Comparison of ENCODE assay signal across 1 cellular context in the genomic region with DNA sequence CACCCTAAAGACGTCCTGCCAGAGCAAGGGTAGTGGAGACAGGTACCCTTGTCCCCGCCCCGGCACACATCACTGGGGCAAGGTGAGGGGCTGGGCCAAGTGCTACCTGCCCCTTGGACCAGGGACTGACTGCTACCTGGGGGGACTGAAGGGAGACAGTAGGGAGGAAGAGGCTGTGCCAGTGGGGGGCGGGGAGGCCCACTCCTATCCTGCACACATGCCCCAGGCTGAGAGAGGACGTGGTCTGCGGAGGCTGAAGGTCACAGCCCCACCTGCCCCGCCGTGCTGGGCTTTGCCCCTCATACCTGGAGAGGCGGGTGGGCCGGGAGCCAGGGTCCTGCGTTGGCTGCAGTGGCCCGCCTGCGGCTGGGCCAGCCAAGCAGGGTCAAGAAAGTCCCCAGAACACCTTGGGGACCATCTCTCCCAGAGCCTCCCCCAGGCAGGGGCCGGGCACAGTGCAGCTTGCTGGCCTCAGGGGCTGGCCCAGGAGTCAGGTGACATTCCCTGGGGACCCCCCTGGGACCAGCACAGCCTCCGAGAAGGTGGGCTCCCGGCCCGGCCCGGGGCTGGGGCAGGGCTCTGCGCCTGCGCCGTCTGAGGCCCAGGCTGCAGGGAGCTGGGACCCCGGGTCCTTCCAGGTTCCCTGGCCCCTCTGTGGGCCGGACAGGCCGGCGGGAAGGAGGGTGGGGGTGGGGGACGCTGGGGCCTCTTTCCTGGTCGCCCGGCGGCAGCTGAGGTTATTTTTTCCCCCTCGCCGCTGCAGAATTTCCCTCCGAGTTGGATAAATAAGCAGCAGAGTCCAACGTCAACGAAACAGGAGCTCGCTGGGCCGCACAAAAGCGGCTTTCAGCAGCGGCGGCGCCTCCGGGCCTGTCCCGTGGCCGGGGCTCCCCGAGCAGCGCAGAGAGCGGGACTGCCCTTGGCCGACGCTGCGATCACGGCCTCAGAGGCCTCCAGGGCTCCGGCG.
A peak's percentile ranks its signal among the peaks of the same experiment; 100 is the strongest.
TF ChIP-seq lines count a peak whose summit lies in the region.

No MANE protein-coding gene starts in this region.

TF ChIP-seq in HepG2, 621 proteins besides CTCF, POLR2A, EP300 and RAD21 (continued from another document and continues in another):
- TF ChIP-seq, protein P1, sequence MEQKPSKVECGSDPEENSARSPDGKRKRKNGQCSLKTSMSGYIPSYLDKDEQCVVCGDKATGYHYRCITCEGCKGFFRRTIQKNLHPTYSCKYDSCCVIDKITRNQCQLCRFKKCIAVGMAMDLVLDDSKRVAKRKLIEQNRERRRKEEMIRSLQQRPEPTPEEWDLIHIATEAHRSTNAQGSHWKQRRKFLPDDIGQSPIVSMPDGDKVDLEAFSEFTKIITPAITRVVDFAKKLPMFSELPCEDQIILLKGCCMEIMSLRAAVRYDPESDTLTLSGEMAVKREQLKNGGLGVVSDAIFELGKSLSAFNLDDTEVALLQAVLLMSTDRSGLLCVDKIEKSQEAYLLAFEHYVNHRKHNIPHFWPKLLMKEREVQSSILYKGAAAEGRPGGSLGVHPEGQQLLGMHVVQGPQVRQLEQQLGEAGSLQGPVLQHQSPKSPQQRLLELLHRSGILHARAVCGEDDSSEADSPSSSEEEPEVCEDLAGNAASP (CRISPR knock-in tag; IDR thresholded peaks at IDR 0.05; ENCODE audit: borderline replicate concordance): no peak
- TF ChIP-seq RARG (CRISPR knock-in tag; IDR thresholded peaks at IDR 0.05; ENCODE audit: low read depth) (no peak), XBP1 (CRISPR knock-in tag; IDR thresholded peaks at IDR 0.05) (no peak), RORA (CRISPR knock-in tag; IDR thresholded peaks at IDR 0.05) (no peak), BCL6 (CRISPR knock-in tag; IDR thresholded peaks at IDR 0.05) (no peak), HES4 (CRISPR knock-in tag; IDR thresholded peaks at IDR 0.05; ENCODE audit: borderline replicate concordance) (no peak), FOXC1 (CRISPR knock-in tag; IDR thresholded peaks at IDR 0.05; ENCODE audit: borderline replicate concordance) (no peak), PATZ1 (CRISPR knock-in tag; IDR thresholded peaks at IDR 0.05) (peak; percentile 56), REL (CRISPR knock-in tag; conservative IDR thresholded peaks at IDR 0.05) (no peak), ZKSCAN5 (CRISPR knock-in tag; IDR thresholded peaks at IDR 0.05) (no peak), ZNF639 (CRISPR knock-in tag; conservative IDR thresholded peaks at IDR 0.05) (no peak), ZSCAN21 (CRISPR knock-in tag; IDR thresholded peaks at IDR 0.05; ENCODE audit: borderline replicate concordance) (peak; percentile 12; the same call in 1 of the 2 replicates), ZFP91 (CRISPR knock-in tag; IDR thresholded peaks at IDR 0.05; ENCODE audit: borderline replicate concordance) (peak; percentile 29; the same call in 1 of the 2 replicates), MATR3 (CRISPR knock-in tag; IDR thresholded peaks at IDR 0.05) (no peak), NR2F6 (IDR thresholded peaks at IDR 0.05) (no peak), NR2F6 (CRISPR knock-in tag; IDR thresholded peaks at IDR 0.05) (no peak; the same call in 1 of the 2 replicates), SMAD3 (CRISPR knock-in tag; IDR thresholded peaks at IDR 0.05) (no peak), HNF4A (CRISPR knock-in tag; IDR thresholded peaks at IDR 0.05) (no peak), FLYWCH1 (CRISPR knock-in tag; IDR thresholded peaks at IDR 0.05) (no peak), ARNT (IDR thresholded peaks at IDR 0.05) (no peak), CENPT (CRISPR knock-in tag; IDR thresholded peaks at IDR 0.05; ENCODE audit: low read depth) (no peak)
- TF ChIP-seq, protein P2, sequence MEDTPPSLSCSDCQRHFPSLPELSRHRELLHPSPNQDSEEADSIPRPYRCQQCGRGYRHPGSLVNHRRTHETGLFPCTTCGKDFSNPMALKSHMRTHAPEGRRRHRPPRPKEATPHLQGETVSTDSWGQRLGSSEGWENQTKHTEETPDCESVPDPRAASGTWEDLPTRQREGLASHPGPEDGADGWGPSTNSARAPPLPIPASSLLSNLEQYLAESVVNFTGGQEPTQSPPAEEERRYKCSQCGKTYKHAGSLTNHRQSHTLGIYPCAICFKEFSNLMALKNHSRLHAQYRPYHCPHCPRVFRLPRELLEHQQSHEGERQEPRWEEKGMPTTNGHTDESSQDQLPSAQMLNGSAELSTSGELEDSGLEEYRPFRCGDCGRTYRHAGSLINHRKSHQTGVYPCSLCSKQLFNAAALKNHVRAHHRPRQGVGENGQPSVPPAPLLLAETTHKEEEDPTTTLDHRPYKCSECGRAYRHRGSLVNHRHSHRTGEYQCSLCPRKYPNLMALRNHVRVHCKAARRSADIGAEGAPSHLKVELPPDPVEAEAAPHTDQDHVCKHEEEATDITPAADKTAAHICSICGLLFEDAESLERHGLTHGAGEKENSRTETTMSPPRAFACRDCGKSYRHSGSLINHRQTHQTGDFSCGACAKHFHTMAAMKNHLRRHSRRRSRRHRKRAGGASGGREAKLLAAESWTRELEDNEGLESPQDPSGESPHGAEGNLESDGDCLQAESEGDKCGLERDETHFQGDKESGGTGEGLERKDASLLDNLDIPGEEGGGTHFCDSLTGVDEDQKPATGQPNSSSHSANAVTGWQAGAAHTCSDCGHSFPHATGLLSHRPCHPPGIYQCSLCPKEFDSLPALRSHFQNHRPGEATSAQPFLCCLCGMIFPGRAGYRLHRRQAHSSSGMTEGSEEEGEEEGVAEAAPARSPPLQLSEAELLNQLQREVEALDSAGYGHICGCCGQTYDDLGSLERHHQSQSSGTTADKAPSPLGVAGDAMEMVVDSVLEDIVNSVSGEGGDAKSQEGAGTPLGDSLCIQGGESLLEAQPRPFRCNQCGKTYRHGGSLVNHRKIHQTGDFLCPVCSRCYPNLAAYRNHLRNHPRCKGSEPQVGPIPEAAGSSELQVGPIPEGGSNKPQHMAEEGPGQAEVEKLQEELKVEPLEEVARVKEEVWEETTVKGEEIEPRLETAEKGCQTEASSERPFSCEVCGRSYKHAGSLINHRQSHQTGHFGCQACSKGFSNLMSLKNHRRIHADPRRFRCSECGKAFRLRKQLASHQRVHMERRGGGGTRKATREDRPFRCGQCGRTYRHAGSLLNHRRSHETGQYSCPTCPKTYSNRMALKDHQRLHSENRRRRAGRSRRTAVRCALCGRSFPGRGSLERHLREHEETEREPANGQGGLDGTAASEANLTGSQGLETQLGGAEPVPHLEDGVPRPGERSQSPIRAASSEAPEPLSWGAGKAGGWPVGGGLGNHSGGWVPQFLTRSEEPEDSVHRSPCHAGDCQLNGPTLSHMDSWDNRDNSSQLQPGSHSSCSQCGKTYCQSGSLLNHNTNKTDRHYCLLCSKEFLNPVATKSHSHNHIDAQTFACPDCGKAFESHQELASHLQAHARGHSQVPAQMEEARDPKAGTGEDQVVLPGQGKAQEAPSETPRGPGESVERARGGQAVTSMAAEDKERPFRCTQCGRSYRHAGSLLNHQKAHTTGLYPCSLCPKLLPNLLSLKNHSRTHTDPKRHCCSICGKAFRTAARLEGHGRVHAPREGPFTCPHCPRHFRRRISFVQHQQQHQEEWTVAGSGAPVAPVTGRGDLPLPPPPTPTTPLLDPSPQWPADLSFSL (CRISPR knock-in tag; IDR thresholded peaks at IDR 0.05): no peak
- TF ChIP-seq, protein P3, sequence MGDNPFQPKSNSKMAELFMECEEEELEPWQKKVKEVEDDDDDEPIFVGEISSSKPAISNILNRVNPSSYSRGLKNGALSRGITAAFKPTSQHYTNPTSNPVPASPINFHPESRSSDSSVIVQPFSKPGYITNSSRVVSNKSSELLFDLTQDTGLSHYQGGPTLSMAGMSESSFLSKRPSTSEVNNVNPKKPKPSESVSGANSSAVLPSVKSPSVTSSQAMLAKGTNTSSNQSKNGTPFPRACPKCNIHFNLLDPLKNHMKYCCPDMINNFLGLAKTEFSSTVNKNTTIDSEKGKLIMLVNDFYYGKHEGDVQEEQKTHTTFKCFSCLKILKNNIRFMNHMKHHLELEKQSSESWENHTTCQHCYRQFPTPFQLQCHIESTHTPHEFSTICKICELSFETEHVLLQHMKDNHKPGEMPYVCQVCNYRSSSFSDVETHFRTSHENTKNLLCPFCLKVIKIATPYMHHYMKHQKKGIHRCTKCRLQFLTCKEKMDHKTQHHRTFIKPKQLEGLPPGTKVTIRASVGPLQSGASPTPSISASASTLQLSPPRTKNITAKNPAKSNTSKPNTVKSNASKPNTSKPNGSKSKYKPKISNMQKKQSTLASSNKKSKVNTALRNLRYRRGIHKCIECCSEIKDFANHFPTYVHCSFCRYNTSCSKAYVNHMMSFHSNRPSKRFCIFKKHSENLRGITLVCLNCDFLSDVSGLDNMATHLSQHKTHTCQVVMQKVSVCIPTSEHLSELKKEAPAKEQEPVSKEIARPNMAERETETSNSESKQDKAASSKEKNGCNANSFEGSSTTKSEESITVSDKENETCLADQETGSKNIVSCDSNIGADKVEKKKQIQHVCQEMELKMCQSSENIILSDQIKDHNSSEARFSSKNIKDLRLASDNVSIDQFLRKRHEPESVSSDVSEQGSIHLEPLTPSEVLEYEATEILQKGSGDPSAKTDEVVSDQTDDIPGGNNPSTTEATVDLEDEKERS (CRISPR knock-in tag; IDR thresholded peaks at IDR 0.05): 0 out of 2 replicates have a peak, but pooled peaks have one; percentile 25
- TF ChIP-seq, protein P4, sequence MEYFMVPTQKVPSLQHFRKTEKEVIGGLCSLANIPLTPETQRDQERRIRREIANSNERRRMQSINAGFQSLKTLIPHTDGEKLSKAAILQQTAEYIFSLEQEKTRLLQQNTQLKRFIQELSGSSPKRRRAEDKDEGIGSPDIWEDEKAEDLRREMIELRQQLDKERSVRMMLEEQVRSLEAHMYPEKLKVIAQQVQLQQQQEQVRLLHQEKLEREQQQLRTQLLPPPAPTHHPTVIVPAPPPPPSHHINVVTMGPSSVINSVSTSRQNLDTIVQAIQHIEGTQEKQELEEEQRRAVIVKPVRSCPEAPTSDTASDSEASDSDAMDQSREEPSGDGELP (IDR thresholded peaks at IDR 0.05; ENCODE audit: borderline replicate concordance, low read depth): no peak
- TF ChIP-seq, protein P5, sequence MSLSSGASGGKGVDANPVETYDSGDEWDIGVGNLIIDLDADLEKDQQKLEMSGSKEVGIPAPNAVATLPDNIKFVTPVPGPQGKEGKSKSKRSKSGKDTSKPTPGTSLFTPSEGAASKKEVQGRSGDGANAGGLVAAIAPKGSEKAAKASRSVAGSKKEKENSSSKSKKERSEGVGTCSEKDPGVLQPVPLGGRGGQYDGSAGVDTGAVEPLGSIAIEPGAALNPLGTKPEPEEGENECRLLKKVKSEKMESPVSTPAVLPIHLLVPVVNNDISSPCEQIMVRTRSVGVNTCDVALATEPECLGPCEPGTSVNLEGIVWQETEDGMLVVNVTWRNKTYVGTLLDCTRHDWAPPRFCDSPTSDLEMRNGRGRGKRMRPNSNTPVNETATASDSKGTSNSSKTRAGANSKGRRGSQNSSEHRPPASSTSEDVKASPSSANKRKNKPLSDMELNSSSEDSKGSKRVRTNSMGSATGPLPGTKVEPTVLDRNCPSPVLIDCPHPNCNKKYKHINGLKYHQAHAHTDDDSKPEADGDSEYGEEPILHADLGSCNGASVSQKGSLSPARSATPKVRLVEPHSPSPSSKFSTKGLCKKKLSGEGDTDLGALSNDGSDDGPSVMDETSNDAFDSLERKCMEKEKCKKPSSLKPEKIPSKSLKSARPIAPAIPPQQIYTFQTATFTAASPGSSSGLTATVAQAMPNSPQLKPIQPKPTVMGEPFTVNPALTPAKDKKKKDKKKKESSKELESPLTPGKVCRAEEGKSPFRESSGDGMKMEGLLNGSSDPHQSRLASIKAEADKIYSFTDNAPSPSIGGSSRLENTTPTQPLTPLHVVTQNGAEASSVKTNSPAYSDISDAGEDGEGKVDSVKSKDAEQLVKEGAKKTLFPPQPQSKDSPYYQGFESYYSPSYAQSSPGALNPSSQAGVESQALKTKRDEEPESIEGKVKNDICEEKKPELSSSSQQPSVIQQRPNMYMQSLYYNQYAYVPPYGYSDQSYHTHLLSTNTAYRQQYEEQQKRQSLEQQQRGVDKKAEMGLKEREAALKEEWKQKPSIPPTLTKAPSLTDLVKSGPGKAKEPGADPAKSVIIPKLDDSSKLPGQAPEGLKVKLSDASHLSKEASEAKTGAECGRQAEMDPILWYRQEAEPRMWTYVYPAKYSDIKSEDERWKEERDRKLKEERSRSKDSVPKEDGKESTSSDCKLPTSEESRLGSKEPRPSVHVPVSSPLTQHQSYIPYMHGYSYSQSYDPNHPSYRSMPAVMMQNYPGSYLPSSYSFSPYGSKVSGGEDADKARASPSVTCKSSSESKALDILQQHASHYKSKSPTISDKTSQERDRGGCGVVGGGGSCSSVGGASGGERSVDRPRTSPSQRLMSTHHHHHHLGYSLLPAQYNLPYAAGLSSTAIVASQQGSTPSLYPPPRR (CRISPR knock-in tag; IDR thresholded peaks at IDR 0.05; ENCODE audit: borderline replicate concordance): no peak
